In the genomic region with DNA sequence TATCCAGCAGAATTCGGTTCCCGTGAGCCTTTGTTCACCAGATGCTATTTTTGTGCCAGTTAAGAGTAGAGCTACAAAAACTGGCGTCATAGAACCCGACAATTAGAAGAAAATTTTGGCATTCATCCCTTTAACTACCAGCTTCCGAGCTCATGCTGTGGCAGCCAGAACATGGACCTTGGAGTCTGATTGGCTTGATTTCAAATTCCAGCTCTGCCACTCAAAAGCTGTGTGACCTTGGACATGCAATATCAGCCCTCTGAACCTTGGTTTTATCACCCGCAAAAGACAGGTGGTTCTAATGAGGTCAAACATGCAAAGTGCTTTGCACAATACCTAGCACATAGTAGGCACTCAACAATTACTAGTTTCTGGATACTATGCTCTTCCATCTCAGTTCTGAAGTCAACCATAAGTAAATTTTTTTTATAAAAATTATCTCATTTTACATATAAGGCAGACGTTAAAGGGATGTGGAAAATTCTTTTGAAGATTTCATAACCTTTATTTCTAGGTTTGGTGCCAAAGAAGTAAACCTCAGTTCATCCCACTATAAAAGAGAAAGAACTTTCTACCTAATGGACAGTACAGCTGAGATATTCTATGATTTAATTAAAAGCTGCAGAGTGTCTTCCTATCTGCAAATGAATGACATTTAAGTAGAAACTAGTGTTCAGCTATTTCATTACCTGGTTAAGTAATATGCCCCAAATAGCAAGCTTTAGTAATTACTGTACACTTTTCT, we compare ENCODE assay signal across 32 cellular contexts.
"Had no signal": no experiment of that assay in that cellular context is flagged by ENCODE, and none has a peak within 500 bp of the region (broad histone marks: within the 10 kb centered on the region; RNA-seq: fewer than 3 reads in every experiment).

No MANE protein-coding gene starts in this region.

- H3K9me3 Mint-ChIP-seq: stimulated activated naive CD8-positive, alpha-beta T cell treated with anti-CD3 and anti-CD28 coated beads, Interleukin-15, amount 100 ng/mL, for 72 hours; type B pancreatic cell had no signal

- H3K4me3 Mint-ChIP-seq: activated CD4-positive, alpha-beta T cell treated with anti-CD3 and anti-CD28 coated beads for 36 hours; activated CD8-positive, alpha-beta memory T cell treated with anti-CD3 and anti-CD28 coated beads, Interleukin-2, amount 10 ng/mL, durations not matched to agents 7 days and 5 days; activated CD8-positive, alpha-beta T cell treated with anti-CD3 and anti-CD28 coated beads, Interleukin-2, amount 10 ng/mL, durations not matched to agents 7 days and 5 days; activated T-cell treated with anti-CD3 and anti-CD28 coated beads, Interleukin-2, amount 50 U/mL, for 72 hours; natural killer cell; neural progenitor cell; stimulated activated memory B cell treated with anti-CD40 and anti-IgM and Interleukin-4, amounts not matched to agents 10 μg/mL and 1 μg/mL and 100 μg/mL, for 72 hours; stimulated activated naive CD8-positive, alpha-beta T cell treated with anti-CD3 and anti-CD28 coated beads, Interleukin-15, amount 100 ng/mL, for 72 hours; T-helper 2 cell treated with Interferon-gamma antibody and Interleukin-4, amounts not matched to agents 5 μg/mL and 100 μg/mL, for 36 hours; type B pancreatic cell had no signal

- ATAC-seq: activated CD4-positive, alpha-beta T cell treated with anti-CD3 and anti-CD28 coated beads for 36 hours; activated CD8-positive, alpha-beta memory T cell treated with anti-CD3 and anti-CD28 coated beads, Interleukin-2, amount 10 ng/mL, durations not matched to agents 7 days and 5 days; activated CD8-positive, alpha-beta T cell treated with anti-CD3 and anti-CD28 coated beads, Interleukin-2, amount 10 ng/mL, durations not matched to agents 7 days and 5 days; activated naive CD4-positive, alpha-beta T cell treated with anti-CD3 and anti-CD28 coated beads, Interleukin-2, amount 50 U/mL, for 72 hours; activated T-cell treated with anti-CD3 and anti-CD28 coated beads, Interleukin-2, amount 50 U/mL, for 72 hours; natural killer cell; sciatic nerve; stimulated activated memory B cell treated with anti-CD40 and anti-IgM and Interleukin-4, amounts not matched to agents 10 μg/mL and 1 μg/mL and 100 μg/mL, for 72 hours; stimulated activated naive CD8-positive, alpha-beta T cell treated with anti-CD3 and anti-CD28 coated beads, Interleukin-15, amount 100 ng/mL, for 72 hours had no signal

- H3K27me3 ChIP-seq: colonic mucosa, esophagus squamous epithelium, neural progenitor cell, uterus had no signal

- H3K36me3 Mint-ChIP-seq: activated CD8-positive, alpha-beta memory T cell treated with anti-CD3 and anti-CD28 coated beads, Interleukin-2, amount 10 ng/mL, durations not matched to agents 7 days and 5 days; activated naive CD4-positive, alpha-beta T cell treated with anti-CD3 and anti-CD28 coated beads, Interleukin-2, amount 50 U/mL, for 72 hours; natural killer cell; neural progenitor cell; stimulated activated memory B cell treated with anti-CD40 and anti-IgM and Interleukin-4, amounts not matched to agents 10 μg/mL and 1 μg/mL and 100 μg/mL, for 72 hours; type B pancreatic cell had no signal

- H3K36me3 ChIP-seq: colonic mucosa, esophagus squamous epithelium, neural progenitor cell, uterus had no signal

- H3K27ac ChIP-seq: colonic mucosa, epithelial cell of prostate, esophagus squamous epithelium, neural progenitor cell, skin epidermis, uterus had no signal

- H3K4me3 ChIP-seq: colonic mucosa, esophagus squamous epithelium, lung, neural progenitor cell, skin epidermis, uterus had no signal

- H3K4me1 Mint-ChIP-seq: activated CD4-positive, alpha-beta T cell treated with anti-CD3 and anti-CD28 coated beads for 36 hours; activated CD8-positive, alpha-beta memory T cell treated with anti-CD3 and anti-CD28 coated beads, Interleukin-2, amount 10 ng/mL, durations not matched to agents 7 days and 5 days; natural killer cell; stimulated activated memory B cell treated with anti-CD40 and anti-IgM and Interleukin-4, amounts not matched to agents 10 μg/mL and 1 μg/mL and 100 μg/mL, for 72 hours; stimulated activated naive CD8-positive, alpha-beta T cell treated with anti-CD3 and anti-CD28 coated beads, Interleukin-15, amount 100 ng/mL, for 72 hours had no signal

- H3K4me1 ChIP-seq: colonic mucosa, neural progenitor cell, uterus had no signal

- H3K27ac Mint-ChIP-seq: activated CD4-positive, alpha-beta T cell treated with anti-CD3 and anti-CD28 coated beads for 36 hours; activated CD8-positive, alpha-beta memory T cell treated with anti-CD3 and anti-CD28 coated beads, Interleukin-2, amount 10 ng/mL, durations not matched to agents 7 days and 5 days; activated CD8-positive, alpha-beta T cell treated with anti-CD3 and anti-CD28 coated beads, Interleukin-2, amount 10 ng/mL, durations not matched to agents 7 days and 5 days; activated naive CD4-positive, alpha-beta T cell treated with anti-CD3 and anti-CD28 coated beads, Interleukin-2, amount 50 U/mL, for 72 hours; activated T-cell treated with anti-CD3 and anti-CD28 coated beads, Interleukin-2, amount 50 U/mL, for 72 hours; natural killer cell; neural progenitor cell; stimulated activated memory B cell treated with anti-CD40 and anti-IgM and Interleukin-4, amounts not matched to agents 10 μg/mL and 1 μg/mL and 100 μg/mL, for 72 hours; stimulated activated naive CD8-positive, alpha-beta T cell treated with anti-CD3 and anti-CD28 coated beads, Interleukin-15, amount 100 ng/mL, for 72 hours; T-helper 2 cell treated with Interferon-gamma antibody and Interleukin-4, amounts not matched to agents 5 μg/mL and 100 μg/mL, for 36 hours; type B pancreatic cell had no signal

- H3K27me3 Mint-ChIP-seq: activated CD4-positive, alpha-beta T cell treated with anti-CD3 and anti-CD28 coated beads for 36 hours; activated CD8-positive, alpha-beta memory T cell treated with anti-CD3 and anti-CD28 coated beads, Interleukin-2, amount 10 ng/mL, durations not matched to agents 7 days and 5 days; stimulated activated naive CD8-positive, alpha-beta T cell treated with anti-CD3 and anti-CD28 coated beads, Interleukin-15, amount 100 ng/mL, for 72 hours had no signal

- H3K9me3 ChIP-seq: colonic mucosa, esophagus squamous epithelium, uterus had no signal

- DNase-seq: activated CD4-positive, alpha-beta T cell treated with anti-CD3 and anti-CD28 coated beads for 36 hours; activated CD4-positive, CD25-positive, alpha-beta regulatory T cell; activated CD8-positive, alpha-beta memory T cell treated with anti-CD3 and anti-CD28 coated beads, Interleukin-2, amount 10 ng/mL, durations not matched to agents 7 days and 5 days; activated CD8-positive, alpha-beta T cell treated with anti-CD3 and anti-CD28 coated beads, Interleukin-2, amount 10 ng/mL, durations not matched to agents 7 days and 5 days; activated naive CD4-positive, alpha-beta T cell; activated T-cell treated with anti-CD3 and anti-CD28 coated beads, Interleukin-2, amount 50 U/mL, for 72 hours; anterior cingulate cortex; cerebellar nuclear complex; colonic mucosa; effector CD8-positive, alpha-beta T cell; esophagus squamous epithelium; foreskin melanocyte; left cardiac atrium; mesendoderm; natural killer cell; occipital lobe; posterior cingulate gyrus; stimulated activated CD4-positive, alpha-beta T cell treated with anti-CD3 and anti-CD28 coated beads, Interleukin-1b, Interleukin-23, amount 100 ng/mL, for 48 hours; stimulated activated CD4-positive, alpha-beta T cell treated with anti-CD3 and anti-CD28 coated beads, Interleukin-4, amount 100 ng/mL, for 4 hours; stimulated activated CD8-positive, alpha-beta memory T cell treated with anti-CD3 and anti-CD28 coated beads, Interleukin-4, amount 100 ng/mL, for 48 hours; stimulated activated naive CD8-positive, alpha-beta T cell treated with anti-CD3 and anti-CD28 coated beads, Interleukin-15, amount 100 ng/mL, for 72 hours; substantia nigra; uterus had no signal
